ENCODE assay signal across 8 cellular contexts in the genomic region with DNA sequence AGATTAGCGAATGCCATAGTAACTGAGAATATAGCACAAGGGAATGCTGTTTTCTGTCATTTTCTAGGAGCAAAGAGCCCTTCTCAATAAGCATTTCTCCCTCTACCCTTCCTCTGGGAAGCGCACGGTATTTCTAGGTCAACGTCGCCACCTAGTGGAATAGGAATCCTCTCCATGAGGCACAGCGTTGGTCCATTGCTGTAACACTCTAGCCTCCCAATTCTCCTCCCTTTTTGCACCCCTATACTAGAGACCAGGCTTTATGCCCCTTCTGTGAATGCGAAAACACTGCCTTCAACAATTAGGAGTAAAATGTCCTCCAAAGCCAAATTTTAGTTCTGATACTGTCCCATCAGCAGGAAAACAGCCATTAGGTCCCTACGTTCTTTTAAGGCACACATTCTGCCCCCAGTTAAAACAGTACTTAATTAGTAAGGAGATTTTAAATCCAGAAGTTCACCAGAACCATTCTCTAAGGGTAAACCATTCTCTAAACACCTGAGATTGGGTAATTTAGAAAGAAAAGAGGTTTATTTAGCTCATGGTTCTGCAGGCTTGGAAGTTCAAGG. TPM values are rescaled to one million over a fixed set of nuclear protein-coding genes. Genes with fewer than 3 reads are reported as not detected.
DNase-seq lines count a peak whose midpoint lies in the region; ATAC-seq and TF ChIP-seq lines count a peak whose summit lies in the region.

No MANE protein-coding gene starts in this region.

- no peak for TF ChIP-seq EP300 in sigmoid colon (IDR thresholded peaks at IDR 0.05)

- H3K4me1 ChIP-seq in sigmoid colon: no peaks in the 10 kb centered on the region

- H3K27me3 ChIP-seq in sigmoid colon: no peaks in the 10 kb centered on the region

- H3K4me3 ChIP-seq in astrocyte of the cerebellum (ENCODE audit: low read depth, low read length) (no peak overlapping the region), sigmoid colon (no peak overlapping the region)

- intact Hi-C loops in sigmoid colon (cut with DNase I): loop anchor here (10.0 kb wide), 2 partner anchors 310 to 920 kb away; partner anchors contain the start of genes CCDC15 and EI24

- no peaks in the 10 kb centered on the region for H3K9me3 ChIP-seq in sigmoid colon

- no peak overlapping the region for H3K27ac ChIP-seq in sigmoid colon

- 9 to 15% methylated on average over 8 of the region's 8 CpGs for WGBS in sigmoid colon, 2 donors

- ATAC-seq in GM21390 (IDR thresholded peaks at IDR 0.05; ENCODE audit: unreplicated experiment): peak; percentile 87
- ATAC-seq in GM18873 (IDR thresholded peaks at IDR 0.05; ENCODE audit: low FRiP score, unreplicated experiment): no peak

- in situ Hi-C loops in astrocyte of the cerebellum (cut with HindIII; ENCODE audit: low sequenced_read_pairs): no loop called here

- peak; percentile 85 for TF ChIP-seq CTCF in astrocyte of the cerebellum (IDR thresholded peaks at IDR 0.05; ENCODE audit: low read depth, low read length, missing control alignments)
- peak; percentile 60 to 74 (median 65) for TF ChIP-seq CTCF in sigmoid colon (IDR thresholded peaks at IDR 0.05)

- DNase-seq in DMS79 treated with DMSO at 0.1 percent for 48 hours (lab: John Stamatoyannopoulos, UW): peak; percentile 85
- DNase-seq in Kasumi-1 (lab: John Stamatoyannopoulos, UW): peak; percentile 80 to 83
- DNase-seq in RPMI7951 (ENCODE audit: low read depth): peak; percentile 81
- DNase-seq in astrocyte of the cerebellum (ENCODE audit: low read depth): peak; percentile 53
- peak; percentile 56 to 73 for DNase-seq in hippocampal formation (lab: John Stamatoyannopoulos, UW)
- DNase-seq in sigmoid colon: peak; percentile 69

- no peaks in the 10 kb centered on the region for H3K36me3 ChIP-seq in sigmoid colon

- no peak for TF ChIP-seq POLR2A in sigmoid colon (IDR thresholded peaks at IDR 0.05)

RNA-seq across cellular contexts. Expression of gene HYLS1, which starts 12.8 kb away (rescaled TPM):
- 30.2 and 36.4 TPM in 2 replicates for total RNA-seq in RPMI7951 (2014; rRNA removed; shearing (Covaris generic))
- total RNA-seq in sigmoid colon: 1 to 10 TPM; 6.1 to 8.7 (median 6.9) TPM
- polyA plus RNA-seq in sigmoid colon: 1 to 10 TPM; 3.0 to 4.6 (median 3.6) TPM

RNA-seq across cellular contexts. Expression of gene PUS3, which starts 28.4 kb away (rescaled TPM):
- 11.5 and 12.1 TPM in 2 replicates for total RNA-seq in RPMI7951 (2014; rRNA removed; shearing (Covaris generic))
- 10 to 100 TPM in 3 of 4 donors, 1 to 10 TPM in 1; 6.4 to 21.6 (median 11.9) TPM for total RNA-seq in sigmoid colon
- polyA plus RNA-seq in sigmoid colon: 1 to 10 TPM; 7.6 to 9.2 (median 7.8) TPM

RNA-seq across cellular contexts. Expression of gene DDX25, which starts 29.7 kb away (rescaled TPM):
- 0.10 and 0.36 TPM in 2 replicates for total RNA-seq in RPMI7951 (2014; rRNA removed; shearing (Covaris generic))
- total RNA-seq in sigmoid colon: 1 to 10 TPM in 1 of 4 donors, under 1 TPM in 3; 0.14 to 1.7 (median 0.44) TPM
- under 1 TPM in 2 of 3 donors, not detected in 1; 0.23 to 0.60 TPM for polyA plus RNA-seq in sigmoid colon

RNA-seq across cellular contexts. Expression of gene PATE4, which starts 41.5 kb away (rescaled TPM):
- total RNA-seq in RPMI7951 (2014; rRNA removed; shearing (Covaris generic)): not detected in 2 replicates
- not detected for total RNA-seq in sigmoid colon
- polyA plus RNA-seq in sigmoid colon: not detected
